19 cellular contexts compared by ENCODE assay signal in the genomic region with DNA sequence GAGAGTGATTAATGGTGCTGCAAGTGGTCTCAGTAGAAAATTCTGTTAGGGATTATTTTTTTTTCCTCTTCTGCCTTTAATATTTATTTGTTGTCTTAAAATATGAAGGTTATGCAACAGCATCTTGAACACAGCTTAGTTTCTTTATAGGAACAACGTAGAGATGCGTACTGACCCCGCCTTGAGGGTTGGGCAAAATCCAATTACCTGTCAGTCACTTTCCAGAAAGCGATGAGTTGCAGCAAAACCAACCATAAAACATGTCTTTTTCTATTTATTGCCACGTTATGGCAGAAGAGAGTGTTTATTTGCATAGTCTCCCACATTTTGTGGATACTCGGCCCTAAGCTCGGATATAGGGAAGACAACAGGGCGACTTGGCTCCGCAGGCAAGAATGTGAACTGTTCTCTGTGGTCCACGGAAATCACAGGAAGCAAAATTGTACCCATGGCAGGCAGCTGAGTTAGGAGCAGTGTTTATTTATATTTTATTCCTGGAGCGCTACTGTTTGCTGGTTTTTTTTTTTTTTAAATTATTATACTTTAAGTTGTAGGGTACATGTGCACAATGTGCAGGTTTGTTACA. TPM values are rescaled to one million over a fixed set of nuclear protein-coding genes. Genes with fewer than 3 reads are reported as not detected.
DNase-seq lines count a peak whose midpoint lies in the region; ATAC-seq and TF ChIP-seq lines count a peak whose summit lies in the region.
"Had no signal": no experiment of that assay in that cellular context is flagged by ENCODE, and none has a peak within 500 bp of the region (broad histone marks: within the 10 kb centered on the region; RNA-seq: fewer than 3 reads in every experiment).

No MANE protein-coding gene starts in this region.

- peak overlapping the region; percentile 70 to 84 for H3K27ac ChIP-seq in uterus
- H3K27ac ChIP-seq: breast epithelium, SK-N-MC had no signal

- H3K4me3 ChIP-seq in fibroblast of villous mesenchyme (ENCODE audit: low read depth, low read length) (no peak overlapping the region), uterus (peak overlapping the region in 1 of 2 donors; percentile 2)
- H3K4me3 ChIP-seq: breast epithelium, SK-N-MC had no signal

- no peak overlapping the region for H3K4me3 Mint-ChIP-seq in activated naive CD8-positive, alpha-beta T cell
- no peak overlapping the region for H3K4me3 Mint-ChIP-seq in activated naive CD8-positive, alpha-beta T cell treated with anti-CD3 and anti-CD28 coated beads, Interleukin-2, amount 50 U/mL, for 24 hours
- H3K4me3 Mint-ChIP-seq: activated naive CD8-positive, alpha-beta T cell treated with anti-CD3 and anti-CD28 coated beads, Interleukin-2, amount 10 ng/mL, durations not matched to agents 7 days and 5 days had no signal

- TF ChIP-seq POLR2A in uterus (IDR thresholded peaks at IDR 0.05), result no peak

- no peak for ATAC-seq in activated naive CD8-positive, alpha-beta T cell treated with anti-CD3 and anti-CD28 coated beads, Interleukin-2, amount 50 U/mL, for 24 hours
- ATAC-seq in HG03039 (IDR thresholded peaks at IDR 0.05; ENCODE audit: unreplicated experiment), result no peak
- ATAC-seq in GM18868 (IDR thresholded peaks at IDR 0.05; ENCODE audit: unreplicated experiment), result no peak

- peaks cover 19% of the 10 kb centered on the region for H3K36me3 Mint-ChIP-seq in activated naive CD8-positive, alpha-beta T cell
- peaks cover 47% of the 10 kb centered on the region for H3K36me3 Mint-ChIP-seq in activated naive CD8-positive, alpha-beta T cell treated with anti-CD3 and anti-CD28 coated beads, Interleukin-2, amount 50 U/mL, for 24 hours (ENCODE audit: low read depth)

- H3K36me3 ChIP-seq in uterus, result no peaks in the 10 kb centered on the region
- H3K36me3 ChIP-seq: BE2C, breast epithelium had no signal

- intact Hi-C loops in uterus (cut with DNase I; ENCODE audit: low total_unique reads), result no loop called here

- no peaks in the 10 kb centered on the region for H3K27me3 Mint-ChIP-seq in activated naive CD8-positive, alpha-beta T cell
- H3K27me3 Mint-ChIP-seq in activated naive CD8-positive, alpha-beta T cell treated with anti-CD3 and anti-CD28 coated beads, Interleukin-2, amount 50 U/mL, for 24 hours, result no peaks in the 10 kb centered on the region
- H3K27me3 Mint-ChIP-seq: activated naive CD8-positive, alpha-beta T cell treated with anti-CD3 and anti-CD28 coated beads, Interleukin-2, amount 10 ng/mL, durations not matched to agents 7 days and 5 days; naive thymus-derived CD8-positive, alpha-beta T cell had no signal

- H3K4me1 ChIP-seq in uterus, result peaks cover 0 to 5% of the 10 kb centered on the region in 2 donors
- H3K4me1 ChIP-seq: BE2C, breast epithelium, Caco-2 had no signal

- peak overlapping the region; percentile 34 for H3K27ac Mint-ChIP-seq in activated naive CD8-positive, alpha-beta T cell
- no peak overlapping the region for H3K27ac Mint-ChIP-seq in activated naive CD8-positive, alpha-beta T cell treated with anti-CD3 and anti-CD28 coated beads, Interleukin-2, amount 50 U/mL, for 24 hours
- H3K27ac Mint-ChIP-seq: activated naive CD8-positive, alpha-beta T cell treated with anti-CD3 and anti-CD28 coated beads, Interleukin-2, amount 10 ng/mL, durations not matched to agents 7 days and 5 days had no signal

- peaks cover 12% of the 10 kb centered on the region for H3K4me1 Mint-ChIP-seq in activated naive CD8-positive, alpha-beta T cell (ENCODE audit: low read depth)
- H3K4me1 Mint-ChIP-seq in activated naive CD8-positive, alpha-beta T cell treated with anti-CD3 and anti-CD28 coated beads, Interleukin-2, amount 50 U/mL, for 24 hours, result peaks cover 8% of the 10 kb centered on the region

- no peaks in the 10 kb centered on the region for H3K9me3 Mint-ChIP-seq in activated naive CD8-positive, alpha-beta T cell (ENCODE audit: low read depth)
- no peaks in the 10 kb centered on the region for H3K9me3 Mint-ChIP-seq in activated naive CD8-positive, alpha-beta T cell treated with anti-CD3 and anti-CD28 coated beads, Interleukin-2, amount 50 U/mL, for 24 hours
- H3K9me3 Mint-ChIP-seq: activated naive CD8-positive, alpha-beta T cell treated with anti-CD3 and anti-CD28 coated beads, Interleukin-2, amount 10 ng/mL, durations not matched to agents 7 days and 5 days; naive thymus-derived CD8-positive, alpha-beta T cell had no signal

- H3K9me3 ChIP-seq in uterus, result no peaks in the 10 kb centered on the region
- H3K9me3 ChIP-seq: BE2C, breast epithelium, Caco-2 had no signal

- TF ChIP-seq CTCF in fibroblast of villous mesenchyme (IDR thresholded peaks at IDR 0.05; ENCODE audit: insufficient read depth, low read depth, low read length), result no peak
- TF ChIP-seq CTCF in uterus (IDR thresholded peaks at IDR 0.05), result peak in 1 of 4 experiments; percentile 15

- DNase-seq in activated naive CD8-positive, alpha-beta T cell treated with anti-CD3 and anti-CD28 coated beads, Interleukin-2, amount 50 U/mL, for 24 hours, result no peak
- DNase-seq in amniotic epithelial cell (ENCODE audit: low read depth) (peak; percentile 20), fibroblast of villous mesenchyme (ENCODE audit: low read depth) (peak; percentile 42), uterus (peak; percentile 47 to 55)
- no peak for DNase-seq in effector CD4-positive, alpha-beta T cell
- DNase-seq: activated naive CD8-positive, alpha-beta T cell treated with anti-CD3 and anti-CD28 coated beads, Interleukin-2, amount 10 ng/mL, durations not matched to agents 7 days and 5 days; BE2C; Caco-2; mesendoderm; NK-92 treated with Interleukin-12 subunit alpha and Interleukin-12 subunit beta, amount 100 ng/mL, for 24 hours; T1000 had no signal

- no peaks in the 10 kb centered on the region for H3K27me3 ChIP-seq in uterus
- H3K27me3 ChIP-seq: BE2C, breast epithelium had no signal

RNA-seq across cellular contexts. Expression of a gene that starts 44.3 kb away (rescaled TPM):
- total RNA-seq in fibroblast of villous mesenchyme, result not detected in 2 replicates
- total RNA-seq in uterus, result 1 to 10 TPM in 1 of 4 donors, not detected in 3; 6.6 TPM
- total RNA-seq: activated naive CD8-positive, alpha-beta T cell treated with anti-CD3 and anti-CD28 coated beads, Interleukin-2, amount 10 ng/mL, durations not matched to agents 7 days and 5 days; breast epithelium; Caco-2; H4; naive thymus-derived CD8-positive, alpha-beta T cell; osteoblast had no signal

Comparison
In these comparisons a context has a peak if more than half of its experiments do, and no peak if none do; other contexts are left out.
1. DNase-seq: peak in amniotic epithelial cell (single experiment), fibroblast of villous mesenchyme (single experiment) and uterus (2 of 2); none in activated naive CD8-positive, alpha-beta T cell treated with anti-CD3 and anti-CD28 coated beads, Interleukin-2, amount 50 U/mL, for 24 hours (single experiment) and effector CD4-positive, alpha-beta T cell (single experiment).